In the genomic region with DNA sequence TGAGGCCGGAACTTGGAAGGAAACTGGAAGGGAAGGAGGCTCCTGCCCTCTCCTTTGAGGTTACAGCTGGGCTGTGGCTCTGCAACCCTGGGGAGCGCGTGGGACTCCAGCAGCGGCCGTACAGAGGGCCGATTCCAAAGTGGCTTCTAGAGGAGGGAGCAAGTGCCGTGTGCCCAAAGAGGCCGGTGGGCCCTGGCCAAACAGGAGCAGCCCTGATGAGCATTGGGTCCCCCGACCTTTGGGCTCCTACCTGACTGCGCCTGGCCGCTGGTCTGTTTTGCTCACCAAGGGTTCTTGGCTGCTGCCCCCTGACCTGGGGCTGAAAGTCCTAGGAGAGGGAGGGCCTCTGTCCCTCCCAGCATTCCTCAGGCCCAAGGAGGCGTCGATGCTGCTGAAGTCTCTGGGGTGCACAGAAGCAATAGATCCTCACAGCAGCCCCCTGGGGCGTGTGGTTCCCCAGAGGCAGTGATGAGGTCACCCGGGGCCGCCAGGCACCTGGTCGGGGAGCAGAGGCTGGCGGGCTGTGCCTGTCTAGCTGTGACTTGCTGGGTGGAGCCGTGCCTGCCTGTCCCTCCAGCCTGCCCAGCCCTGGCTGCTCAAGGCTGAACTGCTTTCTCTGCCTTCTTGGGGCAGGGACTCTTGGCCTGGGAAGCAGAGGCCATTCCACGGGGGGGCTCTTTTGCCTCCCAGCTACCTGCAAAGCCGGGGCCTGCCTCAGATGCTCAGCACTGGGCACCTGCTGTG, we compare ENCODE assay signal across 12 cellular contexts. TPM values are rescaled to one million over a fixed set of nuclear protein-coding genes. Genes with fewer than 3 reads are reported as not detected.
DNase-seq lines count a peak whose midpoint lies in the region; ATAC-seq and TF ChIP-seq lines count a peak whose summit lies in the region.
"Had no signal": no experiment of that assay in that cellular context is flagged by ENCODE, and none has a peak within 500 bp of the region (broad histone marks: within the 10 kb centered on the region; RNA-seq: fewer than 3 reads in every experiment).

No MANE protein-coding gene starts in this region.

- in situ Hi-C loops in GM13976 (cut with MboI; ENCODE audit: low sequenced_read_pairs, unreplicated experiment) = no loop called here

- POLR2A ChIA-PET in PC-9 (lab: Charles Lee; ENCODE audit: unreplicated experiment) = no interaction called here

- H4K91ac ChIP-seq in neuronal stem cell (ENCODE audit: low read depth, low read length, poor library complexity) = no peak overlapping the region

- H4K20me1 ChIP-seq in PC-9 (ENCODE audit: insufficient read depth) = 0 out of 2 replicates have a peak, but pooled peaks cover 4% of the 10 kb centered on the region

- no peaks in the 10 kb centered on the region for H3F3A ChIP-seq in PC-9 (ENCODE audit: insufficient read depth, low read depth)

- H3K27ac ChIP-seq in neuronal stem cell (replicated peaks; ENCODE audit: low read length) (no peak overlapping the region), PC-9 (no peak overlapping the region)

- TF ChIP-seq CTCF in GM13976 (IDR thresholded peaks at IDR 0.05; ENCODE audit: borderline replicate concordance, control extremely low read depth, extremely low read depth, insufficient read depth, missing control alignments) (no peak), PC-9 (conservative IDR thresholded peaks at IDR 0.05) (no peak)

- ATAC-seq in HG02642 (IDR thresholded peaks at IDR 0.05; ENCODE audit: poor library complexity, unreplicated experiment) = peak; percentile 26
- ATAC-seq in activated CD4-positive, CD25-positive, alpha-beta regulatory T cell treated with anti-CD3 and anti-CD28 coated beads, Interleukin-2, amount 50 U/mL, for 24 hours = no peak

- H2BK15ac ChIP-seq in neuronal stem cell (ENCODE audit: low read length) = no peak overlapping the region

- H3K4me1 ChIP-seq in neuronal stem cell (ENCODE audit: control insufficient read depth in 2 of 2, insufficient read depth in 1 of 2, low read depth in 1 of 2, low read length in 2 of 2) (peaks cover 11 to 14% of the 10 kb centered on the region in 2 donors), PC-9 (replicated peaks; ENCODE audit: insufficient read depth) (no peaks in the 10 kb centered on the region)

- H3K9me3 ChIP-seq in neuronal stem cell (replicated peaks in 1 of 2; ENCODE audit: control insufficient read depth in 2 of 2, insufficient read depth in 1 of 2, low read depth in 1 of 2, low read length in 2 of 2) (peaks cover 0 to 2% of the 10 kb centered on the region in 2 donors), PC-9 (ENCODE audit: insufficient read depth, low read depth) (no peaks in the 10 kb centered on the region)

- H3K79me1 ChIP-seq in neuronal stem cell (ENCODE audit: low read depth, low read length) = peaks cover 18% of the 10 kb centered on the region

- H3K79me2 ChIP-seq in PC-9 (ENCODE audit: low read depth) = no peaks in the 10 kb centered on the region

- no peak overlapping the region for H3K14ac ChIP-seq in neuronal stem cell (ENCODE audit: low read length)

- H2AFZ ChIP-seq in neuronal stem cell (ENCODE audit: low read length) (no peak overlapping the region), PC-9 (no peak overlapping the region)

- peak overlapping the region; percentile 33 for H3K9ac ChIP-seq in neuronal stem cell (ENCODE audit: low read depth, low read length, poor library complexity)

- H2BK120ac ChIP-seq in neuronal stem cell (ENCODE audit: low read depth, low read length) = no peak overlapping the region

- H3K18ac ChIP-seq in neuronal stem cell (ENCODE audit: low read length) = peak overlapping the region; percentile 56

- WGBS in neuronal stem cell (ENCODE audit: extremely low coverage in 2 of 2, insufficient read length in 2 of 2, insufficient replicate concordance in 1 of 2), 2 donors = no CpG with 5 or more reads among the region's 21 CpGs

- H2AK5ac ChIP-seq in neuronal stem cell (ENCODE audit: low read depth, low read length) = no peak overlapping the region

- no peak overlapping the region for H3K4me3 ChIP-seq in neuronal stem cell (ENCODE audit: low read length in 2 of 2)
- H3K4me3 ChIP-seq in PC-9 = no peak overlapping the region
- H3K4me3 ChIP-seq: smooth muscle cell had no signal

- DNase-seq in GM13976 (ENCODE audit: low spot score) = peak; percentile 78
- peak; percentile 28 for DNase-seq in activated naive CD4-positive, alpha-beta T cell treated with anti-CD3 and anti-CD28 coated beads, Interleukin-2, amount 50 U/mL, for 16 hours
- DNase-seq in neuronal stem cell (ENCODE audit: low spot score) = no peak
- no peak for DNase-seq in GM03348 (ENCODE audit: low spot score)
- no peak for DNase-seq in PC-9
- no peak for DNase-seq in glomerular visceral epithelial cell (ENCODE audit: extremely low spot score)
- DNase-seq: effector CD4-positive, alpha-beta T cell; GOT3; IMR-90 had no signal

- BruUV-seq in PC-9 (replicated peaks; lab: Mats Ljungman, UMichigan) = no TSS peak

- H3K9me2 ChIP-seq in PC-9 (ENCODE audit: insufficient read depth) = no peaks in the 10 kb centered on the region

- intact Hi-C loops in PC-9 (cut with micrococcal nuclease; ENCODE audit: unreplicated experiment) = no loop called here

- H3K36me3 ChIP-seq in neuronal stem cell (replicated peaks in 1 of 2; ENCODE audit: control insufficient read depth in 2 of 2, insufficient read depth in 2 of 2, low read length in 2 of 2) (peaks cover 29 to 98% of the 10 kb centered on the region in 2 donors), PC-9 (ENCODE audit: low read depth) (no peaks in the 10 kb centered on the region)

- H3K27me3 ChIP-seq in neuronal stem cell (ENCODE audit: control insufficient read depth in 3 of 3, insufficient read depth in 3 of 3, low read depth in 1 of 3, low read length in 3 of 3) (no peaks in the 10 kb centered on the region), PC-9 (ENCODE audit: insufficient read depth, low read depth) (no peaks in the 10 kb centered on the region)

- no peak overlapping the region for H3K4ac ChIP-seq in neuronal stem cell (ENCODE audit: low read length)

- no peak overlapping the region for H3K4me2 ChIP-seq in neuronal stem cell (ENCODE audit: insufficient read depth, low read length, poor library complexity, severe bottlenecking)
- no peak overlapping the region for H3K4me2 ChIP-seq in PC-9
- H3K4me2 ChIP-seq: smooth muscle cell had no signal

- peak overlapping the region; percentile 67 for H2BK5ac ChIP-seq in neuronal stem cell (ENCODE audit: low read length)

- H4K8ac ChIP-seq in neuronal stem cell (ENCODE audit: low read depth, low read length) = no peak overlapping the region

- H3K23ac ChIP-seq in neuronal stem cell (ENCODE audit: low read depth, low read length, poor library complexity) = peak overlapping the region; percentile 52

- CTCF ChIA-PET in PC-9 (lab: Charles Lee) = interaction anchor here (0.7 kb wide), 1 partner anchor 35 kb away, joined by 3 read pairs; no protein-coding TSS in a partner anchor

- no peak overlapping the region for H2BK12ac ChIP-seq in neuronal stem cell (ENCODE audit: low read length)

RNA-seq across cellular contexts. Expression of a gene that starts 9.8 kb away (rescaled TPM):
- polyA plus RNA-seq in neuronal stem cell (2013, experiment 1 of 2) = 38.4 TPM
- 40.3 TPM for polyA plus RNA-seq in neuronal stem cell (2013, experiment 2 of 2)
- total RNA-seq in PC-9 (2021) = 19.3 and 25.6 TPM in 2 replicates

RNA-seq across cellular contexts. Expression of a gene that starts 49.9 kb away (rescaled TPM):
- polyA plus RNA-seq in neuronal stem cell (2013, experiment 1 of 2) = 21.8 TPM
- polyA plus RNA-seq in neuronal stem cell (2013, experiment 2 of 2) = 21.8 TPM
- total RNA-seq in PC-9 (2021) = 26.1 and 38.4 TPM in 2 replicates

Comparison
In these comparisons a context has a peak if more than half of its experiments do, and no peak if none do; other contexts are left out.
1. DNase-seq: peak in GM13976 (single experiment) and activated naive CD4-positive, alpha-beta T cell treated with anti-CD3 and anti-CD28 coated beads, Interleukin-2, amount 50 U/mL, for 16 hours (single experiment); none in neuronal stem cell (single experiment), GM03348 (single experiment), PC-9 (0 of 2) and glomerular visceral epithelial cell (single experiment).